In the genomic region with DNA sequence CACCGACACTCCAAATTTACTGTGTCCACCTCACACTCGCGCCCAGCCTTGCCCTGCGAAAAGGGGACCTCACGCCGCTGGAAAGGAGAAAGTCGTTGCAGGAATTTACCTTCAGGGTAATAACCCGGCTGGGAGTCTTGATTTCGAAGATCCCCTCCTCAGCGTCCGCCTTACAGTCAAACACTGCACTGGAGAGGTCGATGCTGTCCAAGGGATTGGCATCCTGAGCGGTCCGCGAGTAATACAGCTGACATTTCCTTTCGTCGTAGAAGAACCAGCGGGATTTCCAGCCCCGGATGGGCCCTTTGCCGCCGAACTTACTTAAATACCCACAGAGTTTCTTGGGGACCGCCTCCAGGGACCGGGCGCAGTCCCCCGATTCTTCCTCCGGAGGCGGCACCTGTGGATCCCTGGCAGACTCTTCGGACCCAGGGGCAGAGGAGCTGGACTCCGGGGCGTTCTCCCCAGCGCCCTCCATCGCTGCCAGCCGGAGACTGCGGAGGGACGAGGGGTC, we compare ENCODE assay signal across 8 cellular contexts. TPM values are rescaled to one million over a fixed set of nuclear protein-coding genes. Genes with fewer than 3 reads are reported as not detected.
A peak's percentile ranks its signal among the peaks of the same experiment; 100 is the strongest.
DNase-seq lines count a peak whose midpoint lies in the region; ATAC-seq, FAIRE-seq and TF ChIP-seq lines count a peak whose summit lies in the region.

No MANE protein-coding gene starts in this region.

- WGBS in suprapubic skin, result under 1% methylated on average over 22 of the region's 35 CpGs

- H3K27me3 ChIP-seq in MG63, result no peaks in the 10 kb centered on the region
- H3K27me3 ChIP-seq in bronchial epithelial cell (ENCODE audit: control insufficient read depth, insufficient read depth, low read length), result no peaks in the 10 kb centered on the region
- no peaks in the 10 kb centered on the region for H3K27me3 ChIP-seq in left lung
- no peaks in the 10 kb centered on the region for H3K27me3 ChIP-seq in suprapubic skin

- H3K27ac ChIP-seq in left lung (peak overlapping the region; percentile 98 to 99), suprapubic skin (peak overlapping the region; percentile 95)

- H3K9me3 ChIP-seq in MG63, result no peaks in the 10 kb centered on the region
- no peaks in the 10 kb centered on the region for H3K9me3 ChIP-seq in left lung
- no peaks in the 10 kb centered on the region for H3K9me3 ChIP-seq in suprapubic skin

- no peak for TF ChIP-seq POLR2A in suprapubic skin (IDR thresholded peaks at IDR 0.05)

- TF ChIP-seq EP300 in suprapubic skin (IDR thresholded peaks at IDR 0.05), result no peak

- H3K4me1 ChIP-seq in left lung, result peaks cover 20 to 56% of the 10 kb centered on the region in 2 donors
- peaks cover 59% of the 10 kb centered on the region for H3K4me1 ChIP-seq in suprapubic skin

- DNase-seq in DMS53 treated with DMSO at 0.1 percent for 48 hours (lab: John Stamatoyannopoulos, UW; ENCODE audit: unreplicated experiment), result peak; percentile 43
- no peak for DNase-seq in DMS53 (lab: John Stamatoyannopoulos, UW)
- DNase-seq in MG63, result peak; percentile 43
- DNase-seq in bronchial epithelial cell (ENCODE audit: low read depth), result peak; percentile 42
- DNase-seq in left lung, result no peak
- DNase-seq in suprapubic skin (ENCODE audit: low spot score in 2 of 2), result peak in 1 of 2 donors; percentile 67
- DNase-seq in NCI-H526 treated with DMSO at 0.1 percent for 48 hours (lab: John Stamatoyannopoulos, UW), result no peak

- H3K36me3 ChIP-seq in MG63, result peaks cover 15% of the 10 kb centered on the region
- peaks cover 7% of the 10 kb centered on the region for H3K36me3 ChIP-seq in bronchial epithelial cell (ENCODE audit: control insufficient read depth, insufficient read depth, low read length)
- H3K36me3 ChIP-seq in left lung, result peaks cover 0 to 22% of the 10 kb centered on the region in 2 donors
- peaks cover 5% of the 10 kb centered on the region for H3K36me3 ChIP-seq in suprapubic skin

- TF ChIP-seq CTCF in bronchial epithelial cell (IDR thresholded peaks at IDR 0.05; ENCODE audit: insufficient read depth, low read length, severe bottlenecking), result no peak
- TF ChIP-seq CTCF in left lung (IDR thresholded peaks at IDR 0.05), result no peak
- TF ChIP-seq CTCF in suprapubic skin (IDR thresholded peaks at IDR 0.05), result no peak

- ATAC-seq in GM21717 (IDR thresholded peaks at IDR 0.05; ENCODE audit: unreplicated experiment) (peak; percentile 28), left lung (peak; percentile 13)

- FAIRE-seq in bronchial epithelial cell (lab: Jason Lieb, UNC), result no peak

- intact Hi-C loops in left lung (cut with DNase I), result no loop called here

- H3K4me3 ChIP-seq in MG63 (peak overlapping the region; percentile 80), bronchial epithelial cell (ENCODE audit: low read depth, low read length) (peak overlapping the region; percentile 74), left lung (peak overlapping the region; percentile 62 to 96), suprapubic skin (peak overlapping the region; percentile 84)

RNA-seq across cellular contexts. Expression of a gene that starts 0.3 kb away (rescaled TPM):
- 3.6 and 5.2 TPM in 2 replicates for total RNA-seq in MG63 (2014; rRNA removed; shearing (Covaris generic); ENCODE audit: low replicate concordance)
- total RNA-seq in bronchial epithelial cell (46.0 and 54.0 TPM in 2 replicates), left lung (100 to 1,000 TPM in 1 of 2 donors, 10 to 100 TPM in 1; 87.4 to 107 TPM), suprapubic skin (10 to 100 TPM; 42.4 to 57.4 (median 49.0) TPM)

Comparison
In these comparisons a context has a peak if more than half of its experiments do, and no peak if none do; other contexts are left out.
1. DNase-seq: peak in DMS53 treated with DMSO at 0.1 percent for 48 hours (single experiment), MG63 (single experiment) and bronchial epithelial cell (single experiment); none in DMS53 (single experiment), left lung (0 of 2) and NCI-H526 treated with DMSO at 0.1 percent for 48 hours (single experiment).
2. Peak in every context shown above with its lines, with median percentiles within 50 percentile points of each other: H3K4me3 ChIP-seq.